Comparison of ENCODE assay signal across 15 cellular contexts in genomic region chr21:37378700-37379139, GRCh38. TPM values are rescaled to one million over a fixed set of nuclear protein-coding genes. Genes with fewer than 3 reads are reported as not detected.
DNase-seq lines count a peak whose midpoint lies in the region; ATAC-seq, FAIRE-seq and TF ChIP-seq lines count a peak whose summit lies in the region.
"Had no signal": no experiment of that assay in that cellular context is flagged by ENCODE, and none has a peak within 500 bp of the region (broad histone marks: within the 10 kb centered on the region; RNA-seq: fewer than 3 reads in every experiment).

No MANE protein-coding gene starts in this region.

- DNase-seq in CD4-positive, CD25-positive, alpha-beta regulatory T cell = no peak
- no peak for DNase-seq in GM12892 (ENCODE audit: insufficient read length)
- DNase-seq in activated CD8-positive, alpha-beta T cell treated with anti-CD3 and anti-CD28 coated beads for 36 hours = no peak
- no peak for DNase-seq in naive thymus-derived CD4-positive, alpha-beta T cell
- DNase-seq in SW480 (ENCODE audit: low spot score) = no peak
- DNase-seq: activated CD4-positive, alpha-beta T cell treated with anti-CD3 and anti-CD28 coated beads for 1 hour; kidney; NCI-H146; NCI-H510A treated with DMSO at 0.1 percent for 48 hours; stimulated activated CD4-positive, alpha-beta T cell treated with anti-CD3 and anti-CD28 coated beads, Interleukin-2, amount 100 ng/mL, for 24 hours had no signal

- TF ChIP-seq CTCF in activated CD8-positive, alpha-beta T cell treated with anti-CD3 and anti-CD28 coated beads for 36 hours (IDR thresholded peaks at IDR 0.05) = no peak

- peaks cover 0 to under 1% of the 10 kb centered on the region in 2 experiments for H3K9me3 ChIP-seq in CD4-positive, CD25-positive, alpha-beta regulatory T cell (ENCODE audit: control insufficient read depth in 2 of 2, low read length in 2 of 2)
- H3K9me3 ChIP-seq in naive thymus-derived CD4-positive, alpha-beta T cell (ENCODE audit: control insufficient read depth in 2 of 3, low read length in 3 of 3) = no peaks in the 10 kb centered on the region

- peaks cover 81% of the 10 kb centered on the region for H3K4me1 ChIP-seq in CD4-positive, CD25-positive, alpha-beta regulatory T cell (ENCODE audit: control insufficient read depth, insufficient read depth, low read length, poor library complexity, severe bottlenecking)
- peaks cover 72 to 78% of the 10 kb centered on the region in 2 donors for H3K4me1 ChIP-seq in naive thymus-derived CD4-positive, alpha-beta T cell (ENCODE audit: control insufficient read depth in 2 of 2, insufficient read depth in 2 of 2, low read length in 2 of 2)

- H3K4me3 ChIP-seq in CD4-positive, CD25-positive, alpha-beta regulatory T cell (ENCODE audit: low read depth, low read length) = peak overlapping the region; percentile 73
- no peak overlapping the region for H3K4me3 ChIP-seq in naive thymus-derived CD4-positive, alpha-beta T cell (ENCODE audit: low read length)

- H3K4me1 Mint-ChIP-seq in CD4-positive, CD25-positive, alpha-beta regulatory T cell = peaks cover 57 to 90% (median 77%) of the 10 kb centered on the region in 4 donors
- H3K4me1 Mint-ChIP-seq in activated CD8-positive, alpha-beta T cell treated with anti-CD3 and anti-CD28 coated beads for 36 hours (ENCODE audit: low read depth) = peaks cover 80% of the 10 kb centered on the region
- H3K4me1 Mint-ChIP-seq in naive thymus-derived CD4-positive, alpha-beta T cell = peaks cover 71 to 96% (median 88%) of the 10 kb centered on the region in 7 donors

- H3K36me3 ChIP-seq in CD4-positive, CD25-positive, alpha-beta regulatory T cell (ENCODE audit: control insufficient read depth, insufficient read depth, low read length) = peaks cover 1% of the 10 kb centered on the region
- H3K36me3 ChIP-seq in naive thymus-derived CD4-positive, alpha-beta T cell (ENCODE audit: control insufficient read depth in 2 of 3, insufficient read depth in 3 of 3, low read length in 3 of 3) = no peaks in the 10 kb centered on the region

- H3K27me3 Mint-ChIP-seq in CD4-positive, CD25-positive, alpha-beta regulatory T cell = no peaks in the 10 kb centered on the region
- H3K27me3 Mint-ChIP-seq in activated CD8-positive, alpha-beta T cell treated with anti-CD3 and anti-CD28 coated beads for 36 hours = no peaks in the 10 kb centered on the region
- no peaks in the 10 kb centered on the region for H3K27me3 Mint-ChIP-seq in naive thymus-derived CD4-positive, alpha-beta T cell

- H3K27ac ChIP-seq in CD4-positive, CD25-positive, alpha-beta regulatory T cell (ENCODE audit: insufficient read depth, low read length, poor library complexity, severe bottlenecking) = no peak overlapping the region
- H3K27ac ChIP-seq in naive thymus-derived CD4-positive, alpha-beta T cell (ENCODE audit: low read depth, low read length) = no peak overlapping the region

- CTCF ChIA-PET in activated CD8-positive, alpha-beta T cell treated with anti-CD3 and anti-CD28 coated beads for 36 hours (lab: Charles Lee) = no interaction called here
- CTCF ChIA-PET in naive thymus-derived CD4-positive, alpha-beta T cell (lab: Charles Lee) = no interaction called here

- H3K4me3 Mint-ChIP-seq in CD4-positive, CD25-positive, alpha-beta regulatory T cell = peak overlapping the region; percentile 5 to 82 (median 68)
- no peak overlapping the region for H3K4me3 Mint-ChIP-seq in activated CD8-positive, alpha-beta T cell treated with anti-CD3 and anti-CD28 coated beads for 36 hours
- peak overlapping the region; percentile 21 to 84 (median 70) for H3K4me3 Mint-ChIP-seq in naive thymus-derived CD4-positive, alpha-beta T cell

- peak overlapping the region in 2 of 3 donors; percentile 19 to 72 for H3K27ac Mint-ChIP-seq in CD4-positive, CD25-positive, alpha-beta regulatory T cell
- H3K27ac Mint-ChIP-seq in activated CD8-positive, alpha-beta T cell treated with anti-CD3 and anti-CD28 coated beads for 36 hours = peak overlapping the region; percentile 57
- peak overlapping the region in 8 of 9 donors; percentile 5 to 73 (median 48) for H3K27ac Mint-ChIP-seq in naive thymus-derived CD4-positive, alpha-beta T cell

- no peak for TF ChIP-seq POLR2A in GM12892 (IDR thresholded peaks at IDR 0.05; ENCODE audit: low read depth, low read length)

- ATAC-seq in CD4-positive, CD25-positive, alpha-beta regulatory T cell (ENCODE audit: low read depth in 2 of 2) = no peak
- peak; percentile 15 for ATAC-seq in activated CD8-positive, alpha-beta T cell treated with anti-CD3 and anti-CD28 coated beads for 36 hours
- ATAC-seq in naive thymus-derived CD4-positive, alpha-beta T cell = no peak
- ATAC-seq in HG03571 (IDR thresholded peaks at IDR 0.05; ENCODE audit: unreplicated experiment) (no peak), GM18867 (IDR thresholded peaks at IDR 0.05; ENCODE audit: unreplicated experiment) (no peak)
- ATAC-seq: SK-N-SH treated with all-trans-retinoic acid at 6 μM for 48 hours had no signal

- H3K36me3 Mint-ChIP-seq in CD4-positive, CD25-positive, alpha-beta regulatory T cell = peaks cover 12% of the 10 kb centered on the region
- peaks cover 40% of the 10 kb centered on the region for H3K36me3 Mint-ChIP-seq in activated CD8-positive, alpha-beta T cell treated with anti-CD3 and anti-CD28 coated beads for 36 hours (ENCODE audit: low read depth)
- H3K36me3 Mint-ChIP-seq in naive thymus-derived CD4-positive, alpha-beta T cell = peaks cover 4 to 21% (median 9%) of the 10 kb centered on the region in 5 donors

- H3K27me3 ChIP-seq in CD4-positive, CD25-positive, alpha-beta regulatory T cell (ENCODE audit: control insufficient read depth, insufficient read depth, low read length) = no peaks in the 10 kb centered on the region
- H3K27me3 ChIP-seq in naive thymus-derived CD4-positive, alpha-beta T cell (ENCODE audit: control insufficient read depth in 2 of 2, insufficient read depth in 2 of 2, low read length in 2 of 2) = no peaks in the 10 kb centered on the region

- POLR2A ChIA-PET in activated CD8-positive, alpha-beta T cell treated with anti-CD3 and anti-CD28 coated beads for 36 hours (lab: Charles Lee) = interaction anchor here (1.1 kb wide), 1 partner anchor 120 kb away, joined by 3 read pairs; no protein-coding TSS in a partner anchor
- POLR2A ChIA-PET in naive thymus-derived CD4-positive, alpha-beta T cell (lab: Charles Lee) = no interaction called here

- H3K9me3 Mint-ChIP-seq in CD4-positive, CD25-positive, alpha-beta regulatory T cell = peaks cover 0 to 3% (median 0%) of the 10 kb centered on the region in 7 donors
- peaks cover 7% of the 10 kb centered on the region for H3K9me3 Mint-ChIP-seq in activated CD8-positive, alpha-beta T cell treated with anti-CD3 and anti-CD28 coated beads for 36 hours
- H3K9me3 Mint-ChIP-seq in naive thymus-derived CD4-positive, alpha-beta T cell = peaks cover 0 to 7% (median 3%) of the 10 kb centered on the region in 11 donors

- peak; percentile 9 for FAIRE-seq in GM12892 (lab: Jason Lieb, UNC)
- FAIRE-seq: G401.6, kidney, urothelium cell line had no signal

- intact Hi-C loops in activated CD8-positive, alpha-beta T cell treated with anti-CD3 and anti-CD28 coated beads for 36 hours (cut with micrococcal nuclease) = no loop called here
- intact Hi-C loops in naive thymus-derived CD4-positive, alpha-beta T cell (cut with micrococcal nuclease) = loop anchor here (1.0 kb wide), 1 partner anchor 8 kb away; no protein-coding TSS in a partner anchor

RNA-seq across cellular contexts. Expression of gene DYRK1A, which starts 12.1 kb away (rescaled TPM):
- total RNA-seq in CD4-positive, CD25-positive, alpha-beta regulatory T cell = 143 TPM
- 1 to 10 TPM; 2.6 to 6.6 (median 5.6) TPM for polyA plus RNA-seq in CD4-positive, CD25-positive, alpha-beta regulatory T cell
- 24.3 TPM for polyA plus RNA-seq in GM12892 (2012; ENCODE audit: missing spikeins)
- total RNA-seq in activated CD8-positive, alpha-beta T cell treated with anti-CD3 and anti-CD28 coated beads for 36 hours = 10 to 100 TPM; 57.5 to 58.7 TPM
- total RNA-seq in naive thymus-derived CD4-positive, alpha-beta T cell = 100 to 1,000 TPM in 4 of 5 experiments, 10 to 100 TPM in 1; 86.0 to 142 (median 125) TPM
- polyA plus RNA-seq in naive thymus-derived CD4-positive, alpha-beta T cell = 1 to 10 TPM; 3.3 to 7.6 TPM
